ENCODE assay signal across 8 cellular contexts in genomic region chr12:9750276-9751203, GRCh38. TPM values are rescaled to one million over a fixed set of nuclear protein-coding genes. Genes with fewer than 3 reads are reported as not detected.
DNase-seq lines count a peak whose midpoint lies in the region; ATAC-seq and TF ChIP-seq lines count a peak whose summit lies in the region.

No MANE protein-coding gene starts in this region.

- H3K4me2 ChIP-seq in OCI-LY3 (ENCODE audit: low read length), result peak overlapping the region; percentile 80
- H3K4me2 ChIP-seq in osteoblast (ENCODE audit: insufficient read depth, low read length), result peak overlapping the region; percentile 53

- no TSS peak for BruUV-seq in Caco-2 (replicated peaks; lab: Mats Ljungman, UMichigan)

- POLR2A ChIA-PET in Caco-2 (lab: Charles Lee), result no interaction called here

- intact Hi-C loops in Caco-2 (cut with micrococcal nuclease; ENCODE audit: unreplicated experiment), result loop anchor here (1.0 kb wide), 2 partner anchors 48 to 390 kb away; no protein-coding TSS in a partner anchor
- intact Hi-C loops in activated T-helper 2 cell treated with anti-CD3 and anti-CD28 coated beads, Interferon-gamma antibody, Interleukin-2, Interleukin-4, amounts not matched to agents 10 μg/mL and 5 μg/mL and 100 μg/mL, durations not matched to agents 14 hours and 24 hours and 36 hours (cut with micrococcal nuclease), result loop anchor here (1.0 kb wide), 6 partner anchors 8 to 390 kb away; no protein-coding TSS in a partner anchor

- H4K20me1 ChIP-seq in OCI-LY3 (ENCODE audit: insufficient read depth, low read length) (no peaks in the 10 kb centered on the region), osteoblast (ENCODE audit: insufficient read depth, low read length) (no peaks in the 10 kb centered on the region)

- peaks cover 12% of the 10 kb centered on the region for H3K27me3 Mint-ChIP-seq in Caco-2 (ENCODE audit: insufficient read depth, unreplicated experiment)
- H3K27me3 Mint-ChIP-seq in activated T-helper 2 cell treated with anti-CD3 and anti-CD28 coated beads, Interferon-gamma antibody, Interleukin-2, Interleukin-4, amounts not matched to agents 10 μg/mL and 5 μg/mL and 100 μg/mL, durations not matched to agents 14 hours and 24 hours and 36 hours (ENCODE audit: low read depth), result peaks cover 1% of the 10 kb centered on the region

- peaks cover 6% of the 10 kb centered on the region for H3K4me1 Mint-ChIP-seq in Caco-2 (ENCODE audit: low read depth, unreplicated experiment)
- H3K4me1 Mint-ChIP-seq in activated T-helper 2 cell treated with anti-CD3 and anti-CD28 coated beads, Interferon-gamma antibody, Interleukin-2, Interleukin-4, amounts not matched to agents 10 μg/mL and 5 μg/mL and 100 μg/mL, durations not matched to agents 14 hours and 24 hours and 36 hours (ENCODE audit: low read depth), result peaks cover 48% of the 10 kb centered on the region

- CTCF ChIA-PET in Caco-2 (lab: Charles Lee), result interaction anchor here (0.5 to 5.1 kb wide), 15 partner anchors 8 to 460 kb away, joined by 3 to 63 read pairs (median 3); partner anchors contain the start of gene CD69

- H3K9ac ChIP-seq in OCI-LY3 (ENCODE audit: low read length), result peak overlapping the region; percentile 49

- H3K9me3 ChIP-seq in Caco-2 (no peaks in the 10 kb centered on the region), OCI-LY3 (ENCODE audit: insufficient read depth, low read length) (no peaks in the 10 kb centered on the region), osteoblast (ENCODE audit: low read depth, low read length) (no peaks in the 10 kb centered on the region)

- no peak overlapping the region for H3K27ac ChIP-seq in OCI-LY3 (ENCODE audit: low read length)
- H3K27ac ChIP-seq in osteoblast (ENCODE audit: low read depth, low read length), result no peak overlapping the region

- H2AFZ ChIP-seq in OCI-LY3 (ENCODE audit: low read depth, low read length) (peak overlapping the region; percentile 43; the same call in 1 of the 2 replicates), osteoblast (ENCODE audit: low read length) (no peak overlapping the region)

- TF ChIP-seq CTCF in Caco-2 (IDR thresholded peaks at IDR 0.05; ENCODE audit: insufficient read depth in 1 of 2, low read depth in 1 of 2, low read length in 1 of 2, severe bottlenecking in 1 of 2, unreplicated experiment in 1 of 2) (peak; percentile 91 to 96), OCI-LY3 (IDR thresholded peaks at IDR 0.05; ENCODE audit: low read depth, low read length) (peak; percentile 78), osteoblast (IDR thresholded peaks at IDR 0.05; ENCODE audit: extremely low read depth, low read depth, low read length) (peak; percentile 80)

- H3K79me2 ChIP-seq in OCI-LY3 (ENCODE audit: low read length) (no peaks in the 10 kb centered on the region), osteoblast (ENCODE audit: insufficient read depth, low read length) (no peaks in the 10 kb centered on the region)

- H3K9me3 Mint-ChIP-seq in Caco-2 (ENCODE audit: unreplicated experiment), result no peaks in the 10 kb centered on the region
- no peaks in the 10 kb centered on the region for H3K9me3 Mint-ChIP-seq in activated T-helper 2 cell treated with anti-CD3 and anti-CD28 coated beads, Interferon-gamma antibody, Interleukin-2, Interleukin-4, amounts not matched to agents 10 μg/mL and 5 μg/mL and 100 μg/mL, durations not matched to agents 14 hours and 24 hours and 36 hours

- DNase-seq in Caco-2 (peak in 1 of 2 experiments; percentile 72), HuH-7.5 (ENCODE audit: low spot score) (peak; percentile 46), foreskin melanocyte (peak; percentile 53), osteoblast (ENCODE audit: insufficient read length, low spot score, missing footprints) (peak; percentile 79), cerebellar nuclear complex (lab: John Stamatoyannopoulos, UW) (no peak)
- DNase-seq in activated T-helper 2 cell treated with anti-CD3 and anti-CD28 coated beads, Interferon-gamma antibody, Interleukin-2, Interleukin-4, amounts not matched to agents 10 μg/mL and 5 μg/mL and 100 μg/mL, durations not matched to agents 14 hours and 24 hours and 36 hours (ENCODE audit: low spot score), result peak; percentile 46

- ATAC-seq in GM19438 (IDR thresholded peaks at IDR 0.05; ENCODE audit: low read depth, unreplicated experiment), result peak; percentile 64

- H3K36me3 Mint-ChIP-seq in Caco-2 (ENCODE audit: insufficient read depth, unreplicated experiment), result no peaks in the 10 kb centered on the region
- H3K36me3 Mint-ChIP-seq in activated T-helper 2 cell treated with anti-CD3 and anti-CD28 coated beads, Interferon-gamma antibody, Interleukin-2, Interleukin-4, amounts not matched to agents 10 μg/mL and 5 μg/mL and 100 μg/mL, durations not matched to agents 14 hours and 24 hours and 36 hours (ENCODE audit: low read depth), result peaks cover 36% of the 10 kb centered on the region

- H3K27me3 ChIP-seq in Caco-2 (replicated peaks; ENCODE audit: control insufficient read depth, insufficient read depth, low read length) (no peaks in the 10 kb centered on the region), OCI-LY3 (ENCODE audit: low read depth, low read length) (no peaks in the 10 kb centered on the region), osteoblast (ENCODE audit: insufficient read depth, low read length) (no peaks in the 10 kb centered on the region)

- H3K4me3 ChIP-seq in Caco-2 (ENCODE audit: low read depth, low read length) (no peak overlapping the region), OCI-LY3 (ENCODE audit: low read length) (peak overlapping the region; percentile 73), osteoblast (ENCODE audit: insufficient read depth, low read length) (no peak overlapping the region)

- H3K4me1 ChIP-seq in Caco-2 (no peaks in the 10 kb centered on the region), OCI-LY3 (ENCODE audit: low read length) (peaks cover 10% of the 10 kb centered on the region), osteoblast (ENCODE audit: insufficient read depth, low read length) (no peaks in the 10 kb centered on the region)

- H3K4me3 Mint-ChIP-seq in Caco-2 (ENCODE audit: unreplicated experiment), result no peak overlapping the region
- H3K4me3 Mint-ChIP-seq in activated T-helper 2 cell treated with anti-CD3 and anti-CD28 coated beads, Interferon-gamma antibody, Interleukin-2, Interleukin-4, amounts not matched to agents 10 μg/mL and 5 μg/mL and 100 μg/mL, durations not matched to agents 14 hours and 24 hours and 36 hours (ENCODE audit: low read depth), result no peak overlapping the region

- H3K27ac Mint-ChIP-seq in Caco-2 (ENCODE audit: unreplicated experiment), result no peak overlapping the region
- peak overlapping the region; percentile 44 for H3K27ac Mint-ChIP-seq in activated T-helper 2 cell treated with anti-CD3 and anti-CD28 coated beads, Interferon-gamma antibody, Interleukin-2, Interleukin-4, amounts not matched to agents 10 μg/mL and 5 μg/mL and 100 μg/mL, durations not matched to agents 14 hours and 24 hours and 36 hours

- no peaks in the 10 kb centered on the region for H3K36me3 ChIP-seq in Caco-2 (ENCODE audit: control insufficient read depth, insufficient read depth, low read length)
- no peaks in the 10 kb centered on the region for H3K36me3 ChIP-seq in OCI-LY3 (replicated peaks; ENCODE audit: low read depth, low read length)
- no peaks in the 10 kb centered on the region for H3K36me3 ChIP-seq in osteoblast (ENCODE audit: insufficient read depth, low read length)

RNA-seq across cellular contexts. Expression of gene CD69, which starts 10.2 kb away (rescaled TPM):
- not detected in 2 replicates for total RNA-seq in Caco-2 (2022)
- total RNA-seq in activated T-helper 2 cell treated with anti-CD3 and anti-CD28 coated beads, Interferon-gamma antibody, Interleukin-2, Interleukin-4, amounts not matched to agents 10 μg/mL and 5 μg/mL and 100 μg/mL, durations not matched to agents 14 hours and 24 hours and 36 hours, result 70.9 and 72.2 TPM in 2 replicates
- total RNA-seq in osteoblast, result not detected in 2 replicates

RNA-seq across cellular contexts. Expression of gene CLECL1, which starts 17.6 kb away (rescaled TPM):
- not detected in 2 replicates for total RNA-seq in Caco-2 (2022)
- total RNA-seq in activated T-helper 2 cell treated with anti-CD3 and anti-CD28 coated beads, Interferon-gamma antibody, Interleukin-2, Interleukin-4, amounts not matched to agents 10 μg/mL and 5 μg/mL and 100 μg/mL, durations not matched to agents 14 hours and 24 hours and 36 hours, result 16.8 and 17.2 TPM in 2 replicates
- not detected in 2 replicates for total RNA-seq in osteoblast

Comparison
In these comparisons a context has a peak if more than half of its experiments do, and no peak if none do; other contexts are left out.
1. DNase-seq: peak in HuH-7.5 (single experiment), activated T-helper 2 cell treated with anti-CD3 and anti-CD28 coated beads, Interferon-gamma antibody, Interleukin-2, Interleukin-4, amounts not matched to agents 10 μg/mL and 5 μg/mL and 100 μg/mL, durations not matched to agents 14 hours and 24 hours and 36 hours (single experiment), foreskin melanocyte (single experiment) and osteoblast (single experiment); none in cerebellar nuclear complex (0 of 2).
2. RNA of gene CD69, which starts 10.2 kb away (total RNA-seq): 70.9 to 72.2 TPM in activated T-helper 2 cell treated with anti-CD3 and anti-CD28 coated beads, Interferon-gamma antibody, Interleukin-2, Interleukin-4, amounts not matched to agents 10 μg/mL and 5 μg/mL and 100 μg/mL, durations not matched to agents 14 hours and 24 hours and 36 hours; not detected in Caco-2 and not detected in osteoblast; every median in the first group is over 10 times any median in the second.
3. RNA of gene CLECL1, which starts 17.6 kb away (total RNA-seq): 16.8 to 17.2 TPM in activated T-helper 2 cell treated with anti-CD3 and anti-CD28 coated beads, Interferon-gamma antibody, Interleukin-2, Interleukin-4, amounts not matched to agents 10 μg/mL and 5 μg/mL and 100 μg/mL, durations not matched to agents 14 hours and 24 hours and 36 hours; not detected in Caco-2 and not detected in osteoblast; every median in the first group is over 10 times any median in the second.
4. Peak in every context shown above with its lines, with median percentiles within 50 percentile points of each other: CTCF ChIP-seq.